30 cellular contexts compared by ENCODE assay signal in genomic region chr6:19643713-19644112, GRCh38.
"Had no signal": no experiment of that assay in that cellular context is flagged by ENCODE, and none has a peak within 500 bp of the region (broad histone marks: within the 10 kb centered on the region; RNA-seq: fewer than 3 reads in every experiment).

No MANE protein-coding gene starts in this region.

- DNase-seq: naive thymus-derived CD8-positive, alpha-beta T cell; nephron progenitor cell; occipital lobe; ovary; posterior cingulate gyrus; psoas muscle; right cardiac atrium; right lobe of liver; sigmoid colon; small intestine; stimulated activated CD4-positive, alpha-beta T cell treated with anti-CD3 and anti-CD28 coated beads, Interleukin-15, amount 100 ng/mL, for 24 hours; stimulated activated CD4-positive, alpha-beta T cell treated with anti-CD3 and anti-CD28 coated beads, Interleukin-2, amount 100 ng/mL, for 24 hours; stimulated activated CD4-positive, alpha-beta T cell treated with anti-CD3 and anti-CD28 coated beads, Interleukin-2, amount 100 ng/mL, for 48 hours; stimulated activated CD4-positive, alpha-beta T cell treated with anti-CD3 and anti-CD28 coated beads, Interleukin-4, amount 100 ng/mL, for 24 hours; stimulated activated naive CD4-positive, alpha-beta T cell; stimulated activated naive CD8-positive, alpha-beta T cell treated with anti-CD3 and anti-CD28 coated beads, Interleukin-15, amount 100 ng/mL, for 72 hours; stimulated activated naive CD8-positive, alpha-beta T cell treated with anti-CD3 and anti-CD28 coated beads, Interleukin-15, Interleukin-2, amounts not matched to agents 100 U/mL and 50 U/mL, for 24 hours; substantia nigra; testis; tibial artery; transverse colon; upper lobe of right lung; uterus had no signal

- H3K9me3 ChIP-seq: ovary, psoas muscle, right lobe of liver, suprapubic skin, testis, tibial artery, transverse colon, upper lobe of right lung, uterus had no signal

- H3K9ac ChIP-seq: parathyroid adenoma had no signal

- ATAC-seq: naive thymus-derived CD8-positive, alpha-beta T cell; natural killer cell treated with Interleukin-12 subunit alpha and Interleukin-12 subunit beta and Interleukin-15 and Interleukin-18, amount 100 ng/mL, for 72 hours; psoas muscle; right cardiac atrium; right lobe of liver; stimulated activated effector memory CD8-positive, alpha-beta T cell treated with anti-CD3 and anti-CD28 coated beads, Interleukin-12 subunit alpha, Interleukin-12 subunit beta, amount 100 ng/mL, for 72 hours; stimulated activated naive CD8-positive, alpha-beta T cell treated with anti-CD3 and anti-CD28 coated beads, Interleukin-15, amount 100 ng/mL, for 72 hours; stimulated activated naive CD8-positive, alpha-beta T cell treated with anti-CD3 and anti-CD28 coated beads, Interleukin-15, Interleukin-2, amounts not matched to agents 100 U/mL and 50 U/mL, for 24 hours; upper lobe of right lung had no signal

- H3K4me3 Mint-ChIP-seq: naive thymus-derived CD8-positive, alpha-beta T cell; natural killer cell treated with Interleukin-12 subunit alpha and Interleukin-12 subunit beta and Interleukin-15 and Interleukin-18, amount 100 ng/mL, for 72 hours; nephron progenitor cell; neural crest cell; stimulated activated effector memory CD8-positive, alpha-beta T cell treated with anti-CD3 and anti-CD28 coated beads, Interleukin-12 subunit alpha, Interleukin-12 subunit beta, amount 100 ng/mL, for 72 hours; stimulated activated naive CD8-positive, alpha-beta T cell treated with anti-CD3 and anti-CD28 coated beads, Interleukin-15, amount 100 ng/mL, for 72 hours; type B pancreatic cell had no signal

- H3K27ac Mint-ChIP-seq: naive thymus-derived CD8-positive, alpha-beta T cell; natural killer cell treated with Interleukin-12 subunit alpha and Interleukin-12 subunit beta and Interleukin-15 and Interleukin-18, amount 100 ng/mL, for 72 hours; nephron progenitor cell; progenitor cell of endocrine pancreas; stimulated activated effector memory CD8-positive, alpha-beta T cell treated with anti-CD3 and anti-CD28 coated beads, Interleukin-12 subunit alpha, Interleukin-12 subunit beta, amount 100 ng/mL, for 72 hours; stimulated activated naive CD8-positive, alpha-beta T cell treated with anti-CD3 and anti-CD28 coated beads, Interleukin-15, amount 100 ng/mL, for 72 hours; type B pancreatic cell had no signal

- H2AFZ ChIP-seq: parathyroid adenoma had no signal

- H3K4me1 ChIP-seq: parathyroid adenoma, psoas muscle, right lobe of liver, sigmoid colon, suprapubic skin, testis, tibial artery, transverse colon, upper lobe of right lung, uterus had no signal

- H3K27me3 ChIP-seq: ovary, right lobe of liver, sigmoid colon, suprapubic skin, testis, tibial artery, transverse colon, upper lobe of right lung, uterus had no signal

- H3K9me3 Mint-ChIP-seq: nephron progenitor cell, type B pancreatic cell had no signal

- H3K36me3 ChIP-seq: ovary, right lobe of liver, sigmoid colon, suprapubic skin, tibial artery, transverse colon, upper lobe of right lung, uterus had no signal

- H3K27ac ChIP-seq: ovary, parathyroid adenoma, psoas muscle, right lobe of liver, sigmoid colon, suprapubic skin, testis, tibial artery, transverse colon, upper lobe of right lung, uterus had no signal

- H3K4me1 Mint-ChIP-seq: naive thymus-derived CD8-positive, alpha-beta T cell; nephron progenitor cell; stimulated activated effector memory CD8-positive, alpha-beta T cell treated with anti-CD3 and anti-CD28 coated beads, Interleukin-12 subunit alpha, Interleukin-12 subunit beta, amount 100 ng/mL, for 72 hours; stimulated activated naive CD8-positive, alpha-beta T cell treated with anti-CD3 and anti-CD28 coated beads, Interleukin-15, amount 100 ng/mL, for 72 hours had no signal

- H3K79me2 ChIP-seq: parathyroid adenoma had no signal

- H3K4me3 ChIP-seq: ovary, psoas muscle, right lobe of liver, sigmoid colon, suprapubic skin, testis, tibial artery, transverse colon, upper lobe of right lung, uterus had no signal

- H3K27me3 Mint-ChIP-seq: naive thymus-derived CD8-positive, alpha-beta T cell; natural killer cell treated with Interleukin-12 subunit alpha and Interleukin-12 subunit beta and Interleukin-15 and Interleukin-18, amount 100 ng/mL, for 72 hours; progenitor cell of endocrine pancreas; stimulated activated naive CD8-positive, alpha-beta T cell treated with anti-CD3 and anti-CD28 coated beads, Interleukin-15, amount 100 ng/mL, for 72 hours; type B pancreatic cell had no signal

- H3K36me3 Mint-ChIP-seq: naive thymus-derived CD8-positive, alpha-beta T cell; natural killer cell treated with Interleukin-12 subunit alpha and Interleukin-12 subunit beta and Interleukin-15 and Interleukin-18, amount 100 ng/mL, for 72 hours; stimulated activated effector memory CD8-positive, alpha-beta T cell treated with anti-CD3 and anti-CD28 coated beads, Interleukin-12 subunit alpha, Interleukin-12 subunit beta, amount 100 ng/mL, for 72 hours had no signal
